21 cellular contexts compared by ENCODE assay signal in genomic region chr10:12705943-12706342, GRCh38.
DNase-seq lines count a peak whose midpoint lies in the region; ATAC-seq, FAIRE-seq and TF ChIP-seq lines count a peak whose summit lies in the region.
"Had no signal": no experiment of that assay in that cellular context is flagged by ENCODE, and none has a peak within 500 bp of the region (broad histone marks: within the 10 kb centered on the region; RNA-seq: fewer than 3 reads in every experiment).

No MANE protein-coding gene starts in this region.

- H3K36me3 ChIP-seq in ascending aorta = no peaks in the 10 kb centered on the region
- H3K36me3 ChIP-seq: neutrophil, Peyer's patch, right atrium auricular region had no signal

- intact Hi-C loops in ascending aorta (cut with DNase I) = no loop called here

- TF ChIP-seq RAD21 in A549 (conservative IDR thresholded peaks at IDR 0.05 in 1 of 2, IDR thresholded peaks at IDR 0.05 in 1 of 2) = no peak

- H3K4me3 Mint-ChIP-seq in memory B cell = no peak overlapping the region
- H3K4me3 Mint-ChIP-seq: activated naive CD8-positive, alpha-beta T cell treated with anti-CD3 and anti-CD28 coated beads, Interleukin-2, amount 10 ng/mL, durations not matched to agents 7 days and 5 days; CD4-positive, alpha-beta memory T cell had no signal

- H3K4me3 ChIP-seq in A549 (no peak overlapping the region), ascending aorta (no peak overlapping the region)
- H3K4me3 ChIP-seq: dorsolateral prefrontal cortex, Peyer's patch, right atrium auricular region had no signal

- peaks cover 24% of the 10 kb centered on the region for H3K4me1 Mint-ChIP-seq in memory B cell

- peak overlapping the region; percentile 46 for H3K27ac Mint-ChIP-seq in memory B cell
- H3K27ac Mint-ChIP-seq: activated naive CD8-positive, alpha-beta T cell treated with anti-CD3 and anti-CD28 coated beads, Interleukin-2, amount 10 ng/mL, durations not matched to agents 7 days and 5 days had no signal

- no peaks in the 10 kb centered on the region for H3K9me3 Mint-ChIP-seq in memory B cell
- H3K9me3 Mint-ChIP-seq: activated naive CD8-positive, alpha-beta T cell treated with anti-CD3 and anti-CD28 coated beads, Interleukin-2, amount 10 ng/mL, durations not matched to agents 7 days and 5 days; CD4-positive, alpha-beta memory T cell had no signal

- peaks cover 10% of the 10 kb centered on the region for H3K36me3 Mint-ChIP-seq in memory B cell
- H3K36me3 Mint-ChIP-seq: activated naive CD8-positive, alpha-beta T cell treated with anti-CD3 and anti-CD28 coated beads, Interleukin-2, amount 10 ng/mL, durations not matched to agents 7 days and 5 days; CD4-positive, alpha-beta memory T cell had no signal

- 34% methylated on average over 4 of the region's 4 CpGs for WGBS in A549 (ENCODE audit: missing lambda C conversion rate)

- FAIRE-seq in A549 (lab: Jason Lieb, UNC) = no peak

- H3K4me1 ChIP-seq in A549 (peaks cover 83% of the 10 kb centered on the region), ascending aorta (peaks cover 18 to 51% of the 10 kb centered on the region in 2 donors)

- peak overlapping the region; percentile 69 for H3K4me2 ChIP-seq in A549

- POLR2A ChIA-PET in A549 (lab: Yijun Ruan, JAX) = interaction anchor here (0.7 kb wide), 1 partner anchor 325 kb away, joined by 5 read pairs; no protein-coding TSS in a partner anchor

- TF ChIP-seq EP300 in A549 (IDR thresholded peaks at IDR 0.05) = 0 out of 5 replicates have a peak, but pooled peaks of 1 of the 2 experiments have one; percentile 27

- no peak for TF ChIP-seq POLR2A in A549 (IDR thresholded peaks at IDR 0.05; ENCODE audit: low read length)

- CTCF ChIA-PET in A549 (lab: Yijun Ruan, JAX) = interaction anchor here (1.1 to 1.4 kb wide), 2 partner anchors 11 to 369 kb away, joined by 3 to 5 read pairs; no protein-coding TSS in a partner anchor

- ATAC-seq in A549 (peak in 1 of 2 experiments; percentile 36; a peak in 2 of 6 replicates), memory B cell (ENCODE audit: low read depth) (no peak), GM21786 (IDR thresholded peaks at IDR 0.05; ENCODE audit: unreplicated experiment) (no peak)
- ATAC-seq: left cardiac atrium had no signal

- TF ChIP-seq CTCF in A549 (IDR thresholded peaks at IDR 0.05) (no peak), ascending aorta (IDR thresholded peaks at IDR 0.05) (no peak)

- H3K9me3 ChIP-seq in A549 = no peaks in the 10 kb centered on the region
- no peaks in the 10 kb centered on the region for H3K9me3 ChIP-seq in ascending aorta
- H3K9me3 ChIP-seq: neutrophil, Peyer's patch, right atrium auricular region had no signal

- no peaks in the 10 kb centered on the region for H3K27me3 Mint-ChIP-seq in memory B cell
- H3K27me3 Mint-ChIP-seq: activated naive CD8-positive, alpha-beta T cell treated with anti-CD3 and anti-CD28 coated beads, Interleukin-2, amount 10 ng/mL, durations not matched to agents 7 days and 5 days; CD4-positive, alpha-beta memory T cell had no signal

- H3K27ac ChIP-seq in A549 (peak overlapping the region; percentile 82 to 94), ascending aorta (peak overlapping the region; percentile 82)
- H3K27ac ChIP-seq: HL-60, neutrophil had no signal

- DNase-seq in A549 (ENCODE audit: low read depth in 1 of 2, low spot score in 1 of 2) (peak in 1 of 2 experiments; percentile 63), M059J (ENCODE audit: low read depth) (peak; percentile 39), ascending aorta (ENCODE audit: low spot score in 2 of 2) (no peak), memory B cell (ENCODE audit: low spot score in 2 of 2) (no peak), AG08395 (ENCODE audit: low spot score) (no peak), T1000 (lab: John Stamatoyannopoulos, UW) (no peak), middle frontal gyrus (ENCODE audit: extremely low spot score, low spot score) (no peak)
- DNase-seq: activated CD4-positive, alpha-beta T cell treated with anti-CD3 and anti-CD28 coated beads, Interleukin-2, amount 50 U/mL, for 48 hours; activated naive CD8-positive, alpha-beta T cell treated with anti-CD3 and anti-CD28 coated beads, Interleukin-2, amount 10 ng/mL, durations not matched to agents 7 days and 5 days; CD4-positive, alpha-beta memory T cell; DMS79 treated with DMSO at 0.1 percent for 48 hours; dorsolateral prefrontal cortex; hypothalamus; left cardiac atrium; NCI-H1092; NCI-H774; Peyer's patch had no signal

- no peaks in the 10 kb centered on the region for H3K27me3 ChIP-seq in ascending aorta
- H3K27me3 ChIP-seq: dorsolateral prefrontal cortex, neutrophil, Peyer's patch, right atrium auricular region had no signal

TF ChIP-seq in A549, 52 proteins besides CTCF, POLR2A, EP300 and RAD21:
- TF ChIP-seq ZSCAN20 (CRISPR knock-in tag; IDR thresholded peaks at IDR 0.05) = peak; percentile 89
- no peak for TF ChIP-seq KDM1A (IDR thresholded peaks at IDR 0.05; ENCODE audit: low read depth)
- 0 out of 2 replicates have a peak, but pooled peaks have one; percentile 59 for TF ChIP-seq FOSL2 (IDR thresholded peaks at IDR 0.05)
- TF ChIP-seq FOSL2 (CRISPR knock-in tag; IDR thresholded peaks at IDR 0.05) = peak; percentile 62
- no peak for TF ChIP-seq HOXB13 (CRISPR knock-in tag; IDR thresholded peaks at IDR 0.05; ENCODE audit: low read depth)
- TF ChIP-seq JUN (IDR thresholded peaks at IDR 0.05) = 0 out of 5 replicates have a peak, but pooled peaks of 1 of the 2 experiments have one; percentile 19
- peak; percentile 57 for TF ChIP-seq JUNB (IDR thresholded peaks at IDR 0.05)
- no peak for TF ChIP-seq NR3C1 (IDR thresholded peaks at IDR 0.05)
